13 cellular contexts compared by ENCODE assay signal in the genomic region with DNA sequence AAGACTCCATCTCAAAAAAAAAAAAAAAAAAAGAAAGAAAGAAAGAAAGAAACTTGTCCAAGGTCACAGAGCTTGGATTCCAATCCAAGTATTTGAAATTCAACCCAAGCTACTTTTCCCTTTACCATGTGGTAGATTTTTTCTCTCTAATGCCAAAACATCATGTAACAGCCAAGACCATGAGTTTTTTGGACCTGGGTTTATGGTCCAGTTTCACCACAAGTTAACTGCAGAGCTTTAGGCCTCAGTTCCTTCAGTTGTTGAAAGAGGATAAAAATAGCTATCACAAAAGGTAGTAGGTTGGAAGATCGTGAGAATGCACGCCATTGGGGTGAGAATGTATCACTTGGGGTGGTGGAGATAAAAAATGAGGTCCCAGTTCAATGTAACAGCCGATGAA.
"Had no signal": no experiment of that assay in that cellular context is flagged by ENCODE, and none has a peak within 500 bp of the region (broad histone marks: within the 10 kb centered on the region; RNA-seq: fewer than 3 reads in every experiment).

No MANE protein-coding gene starts in this region.

- H3K9me3 ChIP-seq: adrenal gland, lower lobe of right lung, psoas muscle, right lobe of liver, SJCRH30, tibial nerve had no signal

- H3K4me1 Mint-ChIP-seq: activated B cell treated with CpG ODN at 0.5 μM for 24 hours had no signal

- H3K4me3 ChIP-seq: adrenal gland, coronary artery, lower lobe of right lung, psoas muscle, right lobe of liver, SJCRH30, tibial nerve had no signal

- H3K27me3 ChIP-seq: adrenal gland, right lobe of liver, SJCRH30, tibial nerve had no signal

- H3K27ac ChIP-seq: coronary artery, lower lobe of right lung, psoas muscle, SJCRH30, tibial nerve had no signal

- H3K4me3 Mint-ChIP-seq: activated B cell treated with CpG ODN at 0.5 μM for 24 hours; activated CD4-positive, alpha-beta T cell treated with anti-CD3 and anti-CD28 coated beads, Interleukin-2, amount 10 ng/mL, durations not matched to agents 24 days and 14 days; activated naive CD4-positive, alpha-beta T cell treated with anti-CD3 and anti-CD28 coated beads, Interleukin-2, amount 50 U/mL, for 24 hours; neural crest cell had no signal

- ATAC-seq: lower lobe of right lung, psoas muscle, right lobe of liver had no signal

- H3K36me3 ChIP-seq: adrenal gland, right lobe of liver, SJCRH30, tibial nerve had no signal

- H3K9me3 Mint-ChIP-seq: activated B cell treated with CpG ODN at 0.5 μM for 24 hours; activated CD4-positive, alpha-beta T cell treated with anti-CD3 and anti-CD28 coated beads, Interleukin-2, amount 10 ng/mL, durations not matched to agents 24 days and 14 days; activated naive CD4-positive, alpha-beta T cell treated with anti-CD3 and anti-CD28 coated beads, Interleukin-2, amount 50 U/mL, for 24 hours; neural crest cell had no signal

- H3K27me3 Mint-ChIP-seq: activated B cell treated with CpG ODN at 0.5 μM for 24 hours; activated CD4-positive, alpha-beta T cell treated with anti-CD3 and anti-CD28 coated beads, Interleukin-2, amount 10 ng/mL, durations not matched to agents 24 days and 14 days; activated naive CD4-positive, alpha-beta T cell treated with anti-CD3 and anti-CD28 coated beads, Interleukin-2, amount 50 U/mL, for 24 hours had no signal

- H3K27ac Mint-ChIP-seq: activated B cell treated with CpG ODN at 0.5 μM for 24 hours; activated CD4-positive, alpha-beta T cell treated with anti-CD3 and anti-CD28 coated beads, Interleukin-2, amount 10 ng/mL, durations not matched to agents 24 days and 14 days; activated naive CD4-positive, alpha-beta T cell treated with anti-CD3 and anti-CD28 coated beads, Interleukin-2, amount 50 U/mL, for 24 hours had no signal

- DNase-seq: activated B cell treated with CpG ODN at 0.5 μM for 24 hours; activated CD4-positive, alpha-beta T cell treated with anti-CD3 and anti-CD28 coated beads, Interleukin-2, amount 10 ng/mL, durations not matched to agents 24 days and 14 days; adrenal gland; caudate nucleus; foreskin fibroblast; lower lobe of right lung; psoas muscle; right lobe of liver; SJCRH30 had no signal
